16 cellular contexts compared by ENCODE assay signal in the genomic region with DNA sequence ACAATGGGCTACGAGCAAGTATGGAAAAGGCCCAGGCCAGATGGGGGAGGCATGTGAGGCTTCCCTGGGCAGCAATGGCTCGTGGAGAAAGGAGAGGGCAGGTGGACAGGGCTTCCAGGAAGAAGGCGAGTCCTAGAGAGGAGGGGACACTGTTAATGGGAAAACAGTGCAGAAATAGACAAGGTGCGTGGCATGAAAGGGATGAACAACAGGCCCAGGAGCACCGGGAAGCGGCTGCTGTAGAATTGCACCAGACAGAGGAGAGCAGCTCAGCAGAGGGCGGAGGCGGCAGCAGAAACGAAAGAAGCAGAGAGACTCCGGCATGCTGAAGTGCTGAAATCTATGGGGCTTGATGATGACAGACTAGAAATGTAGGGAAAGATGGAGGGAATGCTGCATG.
DNase-seq lines count a peak whose midpoint lies in the region; ATAC-seq and TF ChIP-seq lines count a peak whose summit lies in the region.
"Had no signal": no experiment of that assay in that cellular context is flagged by ENCODE, and none has a peak within 500 bp of the region (broad histone marks: within the 10 kb centered on the region; RNA-seq: fewer than 3 reads in every experiment).

No MANE protein-coding gene starts in this region.

- H2AFZ ChIP-seq in Loucy (ENCODE audit: low read length): no peak overlapping the region

- peaks cover 97% of the 10 kb centered on the region for H3K4me1 Mint-ChIP-seq in CD8-positive, alpha-beta T cell (ENCODE audit: low read depth)
- H3K4me1 Mint-ChIP-seq in activated naive CD8-positive, alpha-beta T cell (ENCODE audit: low read depth): peaks cover 100% of the 10 kb centered on the region
- H3K4me1 Mint-ChIP-seq in natural killer cell: peaks cover 91 to 94% of the 10 kb centered on the region in 2 donors

- no peaks in the 10 kb centered on the region for H3K9me3 ChIP-seq in CD8-positive, alpha-beta T cell (ENCODE audit: low read length)
- H3K9me3 ChIP-seq in Loucy (ENCODE audit: insufficient read depth, low read depth, low read length): no peaks in the 10 kb centered on the region
- H3K9me3 ChIP-seq in breast epithelium: no peaks in the 10 kb centered on the region
- H3K9me3 ChIP-seq: body of pancreas, right lobe of liver, thoracic aorta had no signal

- H3K4me3 ChIP-seq in CD8-positive, alpha-beta T cell (ENCODE audit: low read depth, low read length): peak overlapping the region; percentile 33
- peak overlapping the region; percentile 66 for H3K4me3 ChIP-seq in Loucy (ENCODE audit: low read length, poor library complexity, severe bottlenecking)
- H3K4me3 ChIP-seq in breast epithelium: no peak overlapping the region
- H3K4me3 ChIP-seq: body of pancreas, right lobe of liver, thoracic aorta had no signal

- H4K20me1 ChIP-seq in Loucy (ENCODE audit: insufficient read depth, low read length, poor library complexity, severe bottlenecking): peaks cover 64% of the 10 kb centered on the region

- H3K27ac Mint-ChIP-seq in CD8-positive, alpha-beta T cell: peak overlapping the region; percentile 92
- H3K27ac Mint-ChIP-seq in activated naive CD8-positive, alpha-beta T cell: peak overlapping the region; percentile 89
- H3K27ac Mint-ChIP-seq in natural killer cell: peak overlapping the region; percentile 99
- H3K27ac Mint-ChIP-seq: nephron had no signal

- H3K9me3 Mint-ChIP-seq in CD8-positive, alpha-beta T cell: peaks cover 2% of the 10 kb centered on the region
- peaks cover 4% of the 10 kb centered on the region for H3K9me3 Mint-ChIP-seq in activated naive CD8-positive, alpha-beta T cell (ENCODE audit: low read depth)
- H3K9me3 Mint-ChIP-seq in natural killer cell: no peaks in the 10 kb centered on the region
- H3K9me3 Mint-ChIP-seq: nephron had no signal

- peaks cover 92% of the 10 kb centered on the region for H3K79me2 ChIP-seq in Loucy (ENCODE audit: insufficient read depth, low read length)

- peak in 2 of 7 experiments; percentile 35 to 57 for DNase-seq in CD8-positive, alpha-beta T cell
- DNase-seq in natural killer cell: no peak
- DNase-seq in breast epithelium (ENCODE audit: low spot score in 2 of 2): no peak
- DNase-seq: body of pancreas, COR-L47, IMR-90, NCI-H524, right lobe of liver had no signal

- no peak for TF ChIP-seq POLR2A in breast epithelium (IDR thresholded peaks at IDR 0.05)

- CTCF ChIA-PET in CD8-positive, alpha-beta T cell (lab: Charles Lee): interaction anchor here (0.6 to 5.3 kb wide), 10 partner anchors 12 to 128 kb away, joined by 3 to 25 read pairs (median 7); no protein-coding TSS in a partner anchor

- peaks cover 55% of the 10 kb centered on the region for H3K36me3 Mint-ChIP-seq in CD8-positive, alpha-beta T cell
- H3K36me3 Mint-ChIP-seq in activated naive CD8-positive, alpha-beta T cell: peaks cover 24% of the 10 kb centered on the region
- H3K36me3 Mint-ChIP-seq in natural killer cell: peaks cover 30% of the 10 kb centered on the region

- POLR2A ChIA-PET in CD8-positive, alpha-beta T cell (lab: Charles Lee): interaction anchor here (0.8 to 9.8 kb wide), 12 partner anchors 9 to 102 kb away, joined by 3 to 64 read pairs (median 6); partner anchors contain the start of gene PIP4K2A

- no peaks in the 10 kb centered on the region for H3K27me3 Mint-ChIP-seq in CD8-positive, alpha-beta T cell (ENCODE audit: low read depth)
- H3K27me3 Mint-ChIP-seq in activated naive CD8-positive, alpha-beta T cell: no peaks in the 10 kb centered on the region
- no peaks in the 10 kb centered on the region for H3K27me3 Mint-ChIP-seq in natural killer cell (ENCODE audit: low read depth in 2 of 2)

- peaks cover 94% of the 10 kb centered on the region for H3K4me1 ChIP-seq in CD8-positive, alpha-beta T cell (ENCODE audit: insufficient read depth, low read length)
- H3K4me1 ChIP-seq in Loucy (ENCODE audit: insufficient read depth, low read length, poor library complexity, severe bottlenecking) (peaks cover 65% of the 10 kb centered on the region), breast epithelium (peaks cover 0 to 4% of the 10 kb centered on the region in 2 donors)

- peak overlapping the region; percentile 78 for H3K4me2 ChIP-seq in Loucy (ENCODE audit: low read depth, low read length, poor library complexity, severe bottlenecking)

- peaks cover 5% of the 10 kb centered on the region for H3K36me3 ChIP-seq in CD8-positive, alpha-beta T cell (ENCODE audit: insufficient read depth, low read length)
- H3K36me3 ChIP-seq in Loucy (ENCODE audit: insufficient read depth, low read length) (peaks cover 28% of the 10 kb centered on the region; the same call in 1 of the 2 replicates), breast epithelium (no peaks in the 10 kb centered on the region)
- H3K36me3 ChIP-seq: right lobe of liver had no signal

- peak overlapping the region; percentile 63 for H3K27ac ChIP-seq in CD8-positive, alpha-beta T cell (ENCODE audit: low read depth, low read length)
- H3K27ac ChIP-seq in breast epithelium: no peak overlapping the region
- H3K27ac ChIP-seq: body of pancreas, thoracic aorta had no signal

- no peak for TF ChIP-seq CTCF in CD8-positive, alpha-beta T cell (IDR thresholded peaks at IDR 0.05)
- TF ChIP-seq CTCF in Loucy (conservative IDR thresholded peaks at IDR 0.05; ENCODE audit: low read length): no peak
- no peak for TF ChIP-seq CTCF in natural killer cell (IDR thresholded peaks at IDR 0.05)
- TF ChIP-seq CTCF in breast epithelium (IDR thresholded peaks at IDR 0.05): no peak

- H3K27me3 ChIP-seq in CD8-positive, alpha-beta T cell (ENCODE audit: insufficient read depth, low read length): no peaks in the 10 kb centered on the region
- no peaks in the 10 kb centered on the region for H3K27me3 ChIP-seq in Loucy (ENCODE audit: insufficient read depth, low read length, poor library complexity, severe bottlenecking)
- no peaks in the 10 kb centered on the region for H3K27me3 ChIP-seq in breast epithelium
- H3K27me3 ChIP-seq: body of pancreas, right lobe of liver had no signal

- intact Hi-C loops in CD8-positive, alpha-beta T cell (cut with DNase I, micrococcal nuclease): loop anchor here (1.0 to 2.0 kb wide), 3 partner anchors 16 to 32 kb away; no protein-coding TSS in a partner anchor
- intact Hi-C loops in natural killer cell (cut with micrococcal nuclease) (no loop called here), breast epithelium (cut with DNase I; ENCODE audit: low total_unique reads) (no loop called here)

- ATAC-seq in CD8-positive, alpha-beta T cell: peak; percentile 41
- no peak for ATAC-seq in natural killer cell
- no peak for ATAC-seq in HG03159 (IDR thresholded peaks at IDR 0.05; ENCODE audit: unreplicated experiment)
- ATAC-seq in GM18907 (IDR thresholded peaks at IDR 0.05; ENCODE audit: unreplicated experiment): no peak
- ATAC-seq in HG03521 (IDR thresholded peaks at IDR 0.05; ENCODE audit: unreplicated experiment): no peak
- ATAC-seq: body of pancreas, Panc1 had no signal

- H3F3A ChIP-seq in Loucy (ENCODE audit: low read depth): no peaks in the 10 kb centered on the region; the same call in 1 of the 2 replicates

- H3K9ac ChIP-seq in Loucy (ENCODE audit: low read depth, low read length, poor library complexity, severe bottlenecking): peak overlapping the region; percentile 19

- H3K9me2 ChIP-seq in Loucy (replicated peaks; ENCODE audit: low read depth, low read length): no peaks in the 10 kb centered on the region

- peak overlapping the region; percentile 82 for H3K4me3 Mint-ChIP-seq in CD8-positive, alpha-beta T cell
- H3K4me3 Mint-ChIP-seq in activated naive CD8-positive, alpha-beta T cell: peak overlapping the region; percentile 82
- H3K4me3 Mint-ChIP-seq in natural killer cell: peak overlapping the region; percentile 92
- H3K4me3 Mint-ChIP-seq: nephron had no signal

Comparison
In these comparisons a context has a peak if more than half of its experiments do, and no peak if none do; other contexts are left out.
1. H3K4me3 ChIP-seq: peak in CD8-positive, alpha-beta T cell (single experiment) and Loucy (single experiment); none in breast epithelium (0 of 3).
2. intact Hi-C loops: an anchor here in CD8-positive, alpha-beta T cell (1.0 to 2.0 kb wide); none called in natural killer cell and breast epithelium.
3. Peak in every context shown above with its lines, with median percentiles within 50 percentile points of each other: H3K27ac Mint-ChIP-seq and H3K4me3 Mint-ChIP-seq.